In genomic region chr4:142378179-142378578, GRCh38 we compare ENCODE assay signal across 17 cellular contexts.
DNase-seq lines count a peak whose midpoint lies in the region; ATAC-seq and TF ChIP-seq lines count a peak whose summit lies in the region.
"Had no signal": no experiment of that assay in that cellular context is flagged by ENCODE, and none has a peak within 500 bp of the region (broad histone marks: within the 10 kb centered on the region; RNA-seq: fewer than 3 reads in every experiment).

No MANE protein-coding gene starts in this region.

- peak overlapping the region; percentile 42 for H3K4me3 Mint-ChIP-seq in T-helper 1 cell treated with Interleukin-12 subunit alpha and Interleukin-12 subunit beta and Interleukin-4 antibody, amounts not matched to agents 30 μg/mL and 1 μg/mL, for 36 hours
- peak overlapping the region; percentile 62 for H3K4me3 Mint-ChIP-seq in CD8-positive, alpha-beta T cell
- H3K4me3 Mint-ChIP-seq in activated T-helper 2 cell treated with anti-CD3 and anti-CD28 coated beads, Interferon-gamma antibody, Interleukin-2, Interleukin-4, amounts not matched to agents 10 μg/mL and 5 μg/mL and 100 μg/mL, durations not matched to agents 14 hours and 24 hours and 36 hours (ENCODE audit: low read depth), result peak overlapping the region; percentile 17
- H3K4me3 Mint-ChIP-seq in mesothelial cell of epicardium, result no peak overlapping the region
- H3K4me3 Mint-ChIP-seq: nephron, type B pancreatic cell had no signal

- TF ChIP-seq CTCF in CD8-positive, alpha-beta T cell (IDR thresholded peaks at IDR 0.05), result no peak
- no peak for TF ChIP-seq CTCF in mesothelial cell of epicardium (IDR thresholded peaks at IDR 0.05; ENCODE audit: unreplicated experiment)

- POLR2A ChIA-PET in CD8-positive, alpha-beta T cell (lab: Charles Lee), result interaction anchor here (2.4 kb wide), 1 partner anchor 24 kb away, joined by 11 read pairs; no protein-coding TSS in a partner anchor

- DNase-seq in T-helper 1 cell (no peak), mesothelial cell of epicardium (ENCODE audit: low spot score in 2 of 2, unreplicated experiment in 2 of 2) (no peak), DMS 273 (lab: John Stamatoyannopoulos, UW; ENCODE audit: unreplicated experiment) (no peak), globus pallidus (ENCODE audit: low spot score) (no peak)
- DNase-seq in CD8-positive, alpha-beta T cell, result no peak
- DNase-seq in activated T-helper 2 cell treated with anti-CD3 and anti-CD28 coated beads, Interferon-gamma antibody, Interleukin-2, Interleukin-4, amounts not matched to agents 10 μg/mL and 5 μg/mL and 100 μg/mL, durations not matched to agents 14 hours and 24 hours and 36 hours (ENCODE audit: low spot score), result no peak
- no peak for DNase-seq in effector CD4-positive, alpha-beta T cell
- DNase-seq: 8988T; left lung; NCI-H146; NCI-H510A treated with DMSO at 0.1 percent for 48 hours; PC-3; stimulated activated CD4-positive, alpha-beta T cell treated with anti-CD3 and anti-CD28 coated beads, Interleukin-1b, Interleukin-23, amount 100 ng/mL, for 48 hours had no signal

- no peaks in the 10 kb centered on the region for H3K27me3 Mint-ChIP-seq in T-helper 1 cell treated with Interleukin-12 subunit alpha and Interleukin-12 subunit beta and Interleukin-4 antibody, amounts not matched to agents 30 μg/mL and 1 μg/mL, for 36 hours (ENCODE audit: low read depth)
- no peaks in the 10 kb centered on the region for H3K27me3 Mint-ChIP-seq in CD8-positive, alpha-beta T cell (ENCODE audit: low read depth)
- no peaks in the 10 kb centered on the region for H3K27me3 Mint-ChIP-seq in activated T-helper 2 cell treated with anti-CD3 and anti-CD28 coated beads, Interferon-gamma antibody, Interleukin-2, Interleukin-4, amounts not matched to agents 10 μg/mL and 5 μg/mL and 100 μg/mL, durations not matched to agents 14 hours and 24 hours and 36 hours (ENCODE audit: low read depth)
- no peaks in the 10 kb centered on the region for H3K27me3 Mint-ChIP-seq in mesothelial cell of epicardium (ENCODE audit: low read depth)
- H3K27me3 Mint-ChIP-seq: type B pancreatic cell had no signal

- no peaks in the 10 kb centered on the region for H3K27me3 ChIP-seq in CD8-positive, alpha-beta T cell (ENCODE audit: insufficient read depth, low read length)
- H3K27me3 ChIP-seq: esophagus muscularis mucosa, left lung had no signal

- CTCF ChIA-PET in CD8-positive, alpha-beta T cell (lab: Charles Lee), result interaction anchor here (1.3 to 2.3 kb wide), 3 partner anchors 9 to 28 kb away, joined by 4 to 8 read pairs (median 6); no protein-coding TSS in a partner anchor

- no peaks in the 10 kb centered on the region for H3K9me3 ChIP-seq in CD8-positive, alpha-beta T cell (ENCODE audit: low read length)
- H3K9me3 ChIP-seq: esophagus muscularis mucosa, left lung had no signal

- H3K4me3 ChIP-seq in CD8-positive, alpha-beta T cell (ENCODE audit: low read depth, low read length), result no peak overlapping the region
- H3K4me3 ChIP-seq: esophagus muscularis mucosa, left lung had no signal

- H3K36me3 Mint-ChIP-seq in T-helper 1 cell treated with Interleukin-12 subunit alpha and Interleukin-12 subunit beta and Interleukin-4 antibody, amounts not matched to agents 30 μg/mL and 1 μg/mL, for 36 hours (ENCODE audit: low read depth), result no peaks in the 10 kb centered on the region
- peaks cover 15% of the 10 kb centered on the region for H3K36me3 Mint-ChIP-seq in CD8-positive, alpha-beta T cell
- H3K36me3 Mint-ChIP-seq in activated T-helper 2 cell treated with anti-CD3 and anti-CD28 coated beads, Interferon-gamma antibody, Interleukin-2, Interleukin-4, amounts not matched to agents 10 μg/mL and 5 μg/mL and 100 μg/mL, durations not matched to agents 14 hours and 24 hours and 36 hours (ENCODE audit: low read depth), result peaks cover 47% of the 10 kb centered on the region
- H3K36me3 Mint-ChIP-seq in mesothelial cell of epicardium, result no peaks in the 10 kb centered on the region
- H3K36me3 Mint-ChIP-seq: type B pancreatic cell had no signal

- intact Hi-C loops in CD8-positive, alpha-beta T cell (cut with DNase I, micrococcal nuclease), result no loop called here
- intact Hi-C loops in activated T-helper 2 cell treated with anti-CD3 and anti-CD28 coated beads, Interferon-gamma antibody, Interleukin-2, Interleukin-4, amounts not matched to agents 10 μg/mL and 5 μg/mL and 100 μg/mL, durations not matched to agents 14 hours and 24 hours and 36 hours (cut with micrococcal nuclease), result loop anchor here (10.0 kb wide), 1 partner anchor 807 kb away; the partner anchor contains the start of gene USP38

- H3K27ac Mint-ChIP-seq in T-helper 1 cell treated with Interleukin-12 subunit alpha and Interleukin-12 subunit beta and Interleukin-4 antibody, amounts not matched to agents 30 μg/mL and 1 μg/mL, for 36 hours, result peak overlapping the region; percentile 85
- H3K27ac Mint-ChIP-seq in CD8-positive, alpha-beta T cell, result peak overlapping the region; percentile 75
- peak overlapping the region; percentile 91 for H3K27ac Mint-ChIP-seq in activated T-helper 2 cell treated with anti-CD3 and anti-CD28 coated beads, Interferon-gamma antibody, Interleukin-2, Interleukin-4, amounts not matched to agents 10 μg/mL and 5 μg/mL and 100 μg/mL, durations not matched to agents 14 hours and 24 hours and 36 hours
- H3K27ac Mint-ChIP-seq in mesothelial cell of epicardium, result peak overlapping the region; percentile 75

- H3K4me1 Mint-ChIP-seq in T-helper 1 cell treated with Interleukin-12 subunit alpha and Interleukin-12 subunit beta and Interleukin-4 antibody, amounts not matched to agents 30 μg/mL and 1 μg/mL, for 36 hours (ENCODE audit: low read depth), result peaks cover 28% of the 10 kb centered on the region
- H3K4me1 Mint-ChIP-seq in CD8-positive, alpha-beta T cell (ENCODE audit: low read depth), result peaks cover 73% of the 10 kb centered on the region
- H3K4me1 Mint-ChIP-seq in activated T-helper 2 cell treated with anti-CD3 and anti-CD28 coated beads, Interferon-gamma antibody, Interleukin-2, Interleukin-4, amounts not matched to agents 10 μg/mL and 5 μg/mL and 100 μg/mL, durations not matched to agents 14 hours and 24 hours and 36 hours (ENCODE audit: low read depth), result peaks cover 70% of the 10 kb centered on the region
- peaks cover 51% of the 10 kb centered on the region for H3K4me1 Mint-ChIP-seq in mesothelial cell of epicardium

- H3K27ac ChIP-seq in CD8-positive, alpha-beta T cell (ENCODE audit: low read depth, low read length), result no peak overlapping the region
- H3K27ac ChIP-seq: left lung had no signal

- H3K4me1 ChIP-seq in CD8-positive, alpha-beta T cell (ENCODE audit: insufficient read depth, low read length), result peaks cover 37% of the 10 kb centered on the region
- H3K4me1 ChIP-seq: left lung had no signal

- H3K36me3 ChIP-seq in CD8-positive, alpha-beta T cell (ENCODE audit: insufficient read depth, low read length), result no peaks in the 10 kb centered on the region
- H3K36me3 ChIP-seq: esophagus muscularis mucosa, left lung had no signal

- no peak for ATAC-seq in CD8-positive, alpha-beta T cell
- ATAC-seq: left lung, PC-3 had no signal

- H3K9me3 Mint-ChIP-seq in T-helper 1 cell treated with Interleukin-12 subunit alpha and Interleukin-12 subunit beta and Interleukin-4 antibody, amounts not matched to agents 30 μg/mL and 1 μg/mL, for 36 hours, result no peaks in the 10 kb centered on the region
- no peaks in the 10 kb centered on the region for H3K9me3 Mint-ChIP-seq in CD8-positive, alpha-beta T cell
- no peaks in the 10 kb centered on the region for H3K9me3 Mint-ChIP-seq in activated T-helper 2 cell treated with anti-CD3 and anti-CD28 coated beads, Interferon-gamma antibody, Interleukin-2, Interleukin-4, amounts not matched to agents 10 μg/mL and 5 μg/mL and 100 μg/mL, durations not matched to agents 14 hours and 24 hours and 36 hours
- H3K9me3 Mint-ChIP-seq in mesothelial cell of epicardium, result no peaks in the 10 kb centered on the region
- H3K9me3 Mint-ChIP-seq: nephron, type B pancreatic cell had no signal
